In genomic region chr16:66934839-66935318, GRCh38 we compare ENCODE assay signal across 8 cellular contexts. TPM values are rescaled to one million over a fixed set of nuclear protein-coding genes. Genes with fewer than 3 reads are reported as not detected.
DNase-seq lines count a peak whose midpoint lies in the region; ATAC-seq, FAIRE-seq and TF ChIP-seq lines count a peak whose summit lies in the region.
"Not testable (repeated sequence)": the region's sequence is repeated elsewhere in the genome, so short reads cannot be mapped to it uniquely, and the experiment has no call there.

No MANE protein-coding gene starts in this region.

- H3K27ac ChIP-seq in C4-2B, result peak overlapping the region; percentile 89
- H3K27ac ChIP-seq in GM23248, result peak overlapping the region; percentile 59
- peak overlapping the region; percentile 48; the same call in 1 of the 2 replicates for H3K27ac ChIP-seq in Karpas-422 (ENCODE audit: low read length)
- H3K27ac ChIP-seq in cardiac muscle cell, result peak overlapping the region; percentile 83
- H3K27ac ChIP-seq in muscle layer of colon (ENCODE audit: low read depth, low read length), result peak overlapping the region; percentile 80

- peak overlapping the region; percentile 96 for H3K27ac Mint-ChIP-seq in activated CD4-positive, alpha-beta T cell treated with anti-CD3 and anti-CD28 coated beads for 36 hours
- peak overlapping the region; percentile 99 for H3K27ac Mint-ChIP-seq in stimulated activated memory B cell treated with anti-CD40 and anti-IgM and Interleukin-4, amounts not matched to agents 10 μg/mL and 1 μg/mL and 100 μg/mL, for 72 hours

- CTCF ChIA-PET in activated CD4-positive, alpha-beta T cell treated with anti-CD3 and anti-CD28 coated beads for 36 hours (lab: Charles Lee), result interaction anchor here (0.6 kb wide), 1 partner anchor 222 kb away, joined by 3 read pairs; no protein-coding TSS in a partner anchor

- FAIRE-seq in bronchial epithelial cell (lab: Jason Lieb, UNC), result not testable (repeated sequence)

- H3K36me3 Mint-ChIP-seq in activated CD4-positive, alpha-beta T cell treated with anti-CD3 and anti-CD28 coated beads for 36 hours (ENCODE audit: low read depth), result peaks cover 44% of the 10 kb centered on the region
- peaks cover 26% of the 10 kb centered on the region for H3K36me3 Mint-ChIP-seq in stimulated activated memory B cell treated with anti-CD40 and anti-IgM and Interleukin-4, amounts not matched to agents 10 μg/mL and 1 μg/mL and 100 μg/mL, for 72 hours

- H3K9me2 ChIP-seq in GM23248 (ENCODE audit: insufficient read depth); Karpas-422 (replicated peaks; ENCODE audit: insufficient read depth, low read length): not testable (repeated sequence)

- not testable (repeated sequence) for H3K27me3 Mint-ChIP-seq in activated CD4-positive, alpha-beta T cell treated with anti-CD3 and anti-CD28 coated beads for 36 hours; stimulated activated memory B cell treated with anti-CD40 and anti-IgM and Interleukin-4, amounts not matched to agents 10 μg/mL and 1 μg/mL and 100 μg/mL, for 72 hours

- not testable (repeated sequence) for ATAC-seq in activated CD4-positive, alpha-beta T cell treated with anti-CD3 and anti-CD28 coated beads for 36 hours; stimulated activated memory B cell treated with anti-CD40 and anti-IgM and Interleukin-4, amounts not matched to agents 10 μg/mL and 1 μg/mL and 100 μg/mL, for 72 hours

- POLR2A ChIA-PET in activated CD4-positive, alpha-beta T cell treated with anti-CD3 and anti-CD28 coated beads for 36 hours (lab: Charles Lee), result not testable (repeated sequence)

- H3K79me2 ChIP-seq in GM23248 (ENCODE audit: insufficient read depth) (peaks cover 48% of the 10 kb centered on the region), Karpas-422 (ENCODE audit: low read length) (peaks cover 42% of the 10 kb centered on the region)

- not testable (repeated sequence) for DNase-seq in GM23248; Karpas-422; activated CD4-positive, alpha-beta T cell treated with anti-CD3 and anti-CD28 coated beads for 36 hours; bronchial epithelial cell (ENCODE audit: low read depth); cardiac muscle cell (ENCODE audit: low read depth in 1 of 2, low spot score in 1 of 2)

- peaks cover 14% of the 10 kb centered on the region; the same call in 1 of the 2 replicates for H3K4me1 ChIP-seq in GM23248 (ENCODE audit: insufficient read depth)
- peaks cover 25% of the 10 kb centered on the region for H3K4me1 ChIP-seq in Karpas-422 (ENCODE audit: low read length)
- peaks cover 25% of the 10 kb centered on the region for H3K4me1 ChIP-seq in cardiac muscle cell (ENCODE audit: low read depth)
- peaks cover 34% of the 10 kb centered on the region for H3K4me1 ChIP-seq in muscle layer of colon (ENCODE audit: insufficient read depth, low read length)

- H3K4me3 Mint-ChIP-seq in activated CD4-positive, alpha-beta T cell treated with anti-CD3 and anti-CD28 coated beads for 36 hours, result peak overlapping the region; percentile 99
- peak overlapping the region; percentile 98 for H3K4me3 Mint-ChIP-seq in stimulated activated memory B cell treated with anti-CD40 and anti-IgM and Interleukin-4, amounts not matched to agents 10 μg/mL and 1 μg/mL and 100 μg/mL, for 72 hours

- H4K20me1 ChIP-seq in GM23248 (ENCODE audit: insufficient read depth), result not testable (repeated sequence)
- H4K20me1 ChIP-seq in Karpas-422 (ENCODE audit: insufficient read depth, low read depth, low read length), result peaks cover 12% of the 10 kb centered on the region; the same call in 1 of the 2 replicates

- not testable (repeated sequence) for H3K9me3 Mint-ChIP-seq in activated CD4-positive, alpha-beta T cell treated with anti-CD3 and anti-CD28 coated beads for 36 hours (ENCODE audit: low read depth); stimulated activated memory B cell treated with anti-CD40 and anti-IgM and Interleukin-4, amounts not matched to agents 10 μg/mL and 1 μg/mL and 100 μg/mL, for 72 hours

- in situ Hi-C loops in GM23248 (cut with MboI), result not testable (repeated sequence)

- H2AFZ ChIP-seq in GM23248, result peak overlapping the region; percentile 69
- H2AFZ ChIP-seq in Karpas-422 (ENCODE audit: low read length), result 0 out of 2 replicates have a peak overlapping the region, but pooled peaks have one; percentile 25

- intact Hi-C loops in activated CD4-positive, alpha-beta T cell treated with anti-CD3 and anti-CD28 coated beads for 36 hours (cut with DNase I, micrococcal nuclease), result loop anchor here (1.0 to 2.0 kb wide), 10 partner anchors 12 to 292 kb away; partner anchors contain the start of genes CBFB (in 1 of the 2), CMTM4 (in 1 of the 2), DYNC1LI2 (in 1 of the 2) and NAE1 (in 1 of the 2)

- H3K9ac ChIP-seq in GM23248, result peak overlapping the region; percentile 90
- peak overlapping the region; percentile 93 for H3K9ac ChIP-seq in Karpas-422 (ENCODE audit: low read length)
- H3K9ac ChIP-seq in muscle layer of colon (ENCODE audit: low read length), result peak overlapping the region; percentile 54

- TF ChIP-seq CTCF in C4-2B (conservative IDR thresholded peaks at IDR 0.05); bronchial epithelial cell (IDR thresholded peaks at IDR 0.05; ENCODE audit: insufficient read depth, low read length, severe bottlenecking); cardiac muscle cell (IDR thresholded peaks at IDR 0.05; ENCODE audit: low read depth, low read length): not testable (repeated sequence)

- H3K4me3 ChIP-seq in GM23248 (peak overlapping the region; percentile 84), Karpas-422 (ENCODE audit: low read length) (peak overlapping the region; percentile 100), bronchial epithelial cell (ENCODE audit: low read depth, low read length) (peak overlapping the region; percentile 95), cardiac muscle cell (peak overlapping the region; percentile 62), muscle layer of colon (ENCODE audit: low read depth in 1 of 2, low read length in 2 of 2) (peak overlapping the region; percentile 53 to 99)

- H3F3A ChIP-seq in GM23248 (ENCODE audit: insufficient read depth), result not testable (repeated sequence)

- H3K36me3 ChIP-seq in GM23248 (ENCODE audit: low read depth); cardiac muscle cell: not testable (repeated sequence)
- H3K36me3 ChIP-seq in Karpas-422 (ENCODE audit: insufficient read depth, low read length) (0 out of 2 replicates have a peak, but pooled peaks cover 12% of the 10 kb centered on the region), bronchial epithelial cell (ENCODE audit: control insufficient read depth, insufficient read depth, low read length) (peaks cover 18% of the 10 kb centered on the region), muscle layer of colon (ENCODE audit: insufficient read depth, low read length) (peaks cover 19% of the 10 kb centered on the region)

- not testable (repeated sequence) for H3K27me3 ChIP-seq in GM23248 (replicated peaks; ENCODE audit: insufficient read depth); Karpas-422 (ENCODE audit: low read length); bronchial epithelial cell (ENCODE audit: control insufficient read depth, insufficient read depth, low read length); cardiac muscle cell; muscle layer of colon (ENCODE audit: control insufficient read depth in 1 of 2, insufficient read depth in 2 of 2, low read length in 2 of 2)

- not testable (repeated sequence) for H3K9me3 ChIP-seq in GM23248 (ENCODE audit: low read depth); Karpas-422 (ENCODE audit: low read length); cardiac muscle cell (ENCODE audit: low read depth); muscle layer of colon (ENCODE audit: low read length)

- peak overlapping the region; percentile 99 for H3K4me2 ChIP-seq in GM23248 (ENCODE audit: unreplicated experiment)
- peak overlapping the region; percentile 96 for H3K4me2 ChIP-seq in Karpas-422 (ENCODE audit: low read depth, low read length, poor library complexity, severe bottlenecking)

- WGBS in GM23248 (ENCODE audit: low coverage in 1 of 2, low lambda C conversion rate in 2 of 2, missing lambda C conversion rate in 2 of 2), 2 experiments, result 1 to 2% methylated on average over 23 to 24 of the region's 24 CpGs

- peaks cover 57% of the 10 kb centered on the region for H3K4me1 Mint-ChIP-seq in activated CD4-positive, alpha-beta T cell treated with anti-CD3 and anti-CD28 coated beads for 36 hours
- peaks cover 59% of the 10 kb centered on the region for H3K4me1 Mint-ChIP-seq in stimulated activated memory B cell treated with anti-CD40 and anti-IgM and Interleukin-4, amounts not matched to agents 10 μg/mL and 1 μg/mL and 100 μg/mL, for 72 hours

RNA-seq across cellular contexts. Expression of gene CES2, which starts 0.4 kb away (rescaled TPM):
- total RNA-seq in GM23248 (2014; rRNA removed; shearing (Covaris generic)), result 32.3 and 46.8 TPM in 2 replicates
- polyA plus RNA-seq in GM23248 (2016; fragmentation: Nextera tagmentation; extraction: Ambion mirVana) (33.9 and 37.6 TPM in 2 replicates), cardiac muscle cell (69.1 and 94.3 TPM in 2 replicates)
- total RNA-seq in Karpas-422 (2014; rRNA removed; shearing (Covaris generic); ENCODE audit: low replicate concordance), result 13.3 and 34.8 TPM in 2 replicates
- 10 to 100 TPM; 30.5 to 31.6 TPM for total RNA-seq in activated CD4-positive, alpha-beta T cell treated with anti-CD3 and anti-CD28 coated beads for 36 hours
- total RNA-seq in bronchial epithelial cell (78.2 and 434 TPM in 2 replicates), cardiac muscle cell (67.9 and 84.2 TPM in 2 replicates)

RNA-seq across cellular contexts. Expression of gene CIAO2B, which starts 0.7 kb away (rescaled TPM):
- 76.1 and 111 TPM in 2 replicates for total RNA-seq in GM23248 (2014; rRNA removed; shearing (Covaris generic))
- polyA plus RNA-seq in GM23248 (2016; fragmentation: Nextera tagmentation; extraction: Ambion mirVana) (173 and 182 TPM in 2 replicates), cardiac muscle cell (194 and 242 TPM in 2 replicates)
- 121 and 227 TPM in 2 replicates for total RNA-seq in Karpas-422 (2014; rRNA removed; shearing (Covaris generic); ENCODE audit: low replicate concordance)
- 100 to 1,000 TPM; 171 to 186 TPM for total RNA-seq in activated CD4-positive, alpha-beta T cell treated with anti-CD3 and anti-CD28 coated beads for 36 hours
- total RNA-seq in bronchial epithelial cell (227 and 333 TPM in 2 replicates), cardiac muscle cell (151 and 184 TPM in 2 replicates)

RNA-seq across cellular contexts. Expression of gene RRAD, which starts 9.5 kb away (rescaled TPM):
- 0.22 and 1.1 TPM in 2 replicates for total RNA-seq in GM23248 (2014; rRNA removed; shearing (Covaris generic))
- polyA plus RNA-seq in GM23248 (2016; fragmentation: Nextera tagmentation; extraction: Ambion mirVana), result 0.70 and 0.76 TPM in 2 replicates
- not detected in 2 replicates for total RNA-seq in Karpas-422 (2014; rRNA removed; shearing (Covaris generic); ENCODE audit: low replicate concordance)
- under 1 TPM; 0.19 to 0.55 TPM for total RNA-seq in activated CD4-positive, alpha-beta T cell treated with anti-CD3 and anti-CD28 coated beads for 36 hours
- total RNA-seq in bronchial epithelial cell, result 75.0 and 130 TPM in 2 replicates
- 51.6 and 246 TPM in 2 replicates for total RNA-seq in cardiac muscle cell
- polyA plus RNA-seq in cardiac muscle cell, result 73.8 and 318 TPM in 2 replicates

RNA-seq across cellular contexts. Expression of gene CDH16, which starts 16.2 kb away (rescaled TPM):
- not detected in 2 replicates for total RNA-seq in GM23248 (2014; rRNA removed; shearing (Covaris generic))
- not detected in 2 replicates for polyA plus RNA-seq in GM23248 (2016; fragmentation: Nextera tagmentation; extraction: Ambion mirVana)
- total RNA-seq in Karpas-422 (2014; rRNA removed; shearing (Covaris generic); ENCODE audit: low replicate concordance), result not detected in 2 replicates
- total RNA-seq in activated CD4-positive, alpha-beta T cell treated with anti-CD3 and anti-CD28 coated beads for 36 hours, result not detected
- total RNA-seq in bronchial epithelial cell, result 1.8 and 5.8 TPM in 2 replicates
- 0.07 and 4.4 TPM in 2 replicates for total RNA-seq in cardiac muscle cell
- polyA plus RNA-seq in cardiac muscle cell, result not detected in 2 replicates

RNA-seq across cellular contexts. Expression of gene CES3, which starts 26.2 kb away (rescaled TPM):
- not detected in 2 replicates for total RNA-seq in GM23248 (2014; rRNA removed; shearing (Covaris generic))
- polyA plus RNA-seq in GM23248 (2016; fragmentation: Nextera tagmentation; extraction: Ambion mirVana) (not detected in 2 replicates), cardiac muscle cell (4.7 and 6.4 TPM in 2 replicates)
- 20.9 and 28.3 TPM in 2 replicates for total RNA-seq in Karpas-422 (2014; rRNA removed; shearing (Covaris generic); ENCODE audit: low replicate concordance)
- total RNA-seq in activated CD4-positive, alpha-beta T cell treated with anti-CD3 and anti-CD28 coated beads for 36 hours, result 1 to 10 TPM; 1.6 to 1.9 TPM
- total RNA-seq in bronchial epithelial cell (1.6 and 6.3 TPM in 2 replicates), cardiac muscle cell (6.2 and 12.8 TPM in 2 replicates)

Comparison
In these comparisons a context has a peak if more than half of its experiments do, and no peak if none do; other contexts are left out.
1. RNA of gene RRAD, which starts 9.5 kb away (total RNA-seq): 51.6 to 246 TPM in cardiac muscle cell and 75.0 to 130 TPM in bronchial epithelial cell; 0.19 to 0.55 TPM in activated CD4-positive, alpha-beta T cell treated with anti-CD3 and anti-CD28 coated beads for 36 hours, 0.22 to 1.1 TPM in GM23248 and not detected in Karpas-422; every median in the first group is over 10 times any median in the second.
2. Peak in every context shown above with its lines, with median percentiles within 50 percentile points of each other: H3K27ac ChIP-seq, H3K4me3 ChIP-seq and H3K9ac ChIP-seq.